Comparison of ENCODE assay signal across 7 cellular contexts in genomic region chr16:18385285-18385684, GRCh38. TPM values are rescaled to one million over a fixed set of nuclear protein-coding genes. Genes with fewer than 3 reads are reported as not detected.
DNase-seq lines count a peak whose midpoint lies in the region; ATAC-seq, FAIRE-seq and TF ChIP-seq lines count a peak whose summit lies in the region.
"Not testable (repeated sequence)": the region's sequence is repeated elsewhere in the genome, so short reads cannot be mapped to it uniquely, and the experiment has no call there.
"Had no signal": no experiment of that assay in that cellular context is flagged by ENCODE, and none has a peak within 500 bp of the region (broad histone marks: within the 10 kb centered on the region; RNA-seq: fewer than 3 reads in every experiment).

No MANE protein-coding gene starts in this region.

- H3K9me3 ChIP-seq in kidney (ENCODE audit: control insufficient read depth in 1 of 2, low read length in 2 of 2) = not testable (repeated sequence)

- H3K36me3 ChIP-seq in kidney (ENCODE audit: control insufficient read depth in 1 of 2, insufficient read depth in 2 of 2, low read length in 2 of 2) = not testable (repeated sequence)

- not testable (repeated sequence) for TF ChIP-seq CTCF in WTC11 (IDR thresholded peaks at IDR 0.05); chondrocyte (IDR thresholded peaks at IDR 0.05); kidney (IDR thresholded peaks at IDR 0.05; ENCODE audit: borderline replicate concordance, extremely low read depth, insufficient read depth)

- not testable (repeated sequence) for H3K9ac ChIP-seq in kidney (ENCODE audit: low read length in 2 of 2)

- CTCF ChIA-PET in WTC11 (lab: Charles Lee) = not testable (repeated sequence)

- not testable (repeated sequence) for H3K4me1 Mint-ChIP-seq in WTC11; activated CD4-positive, alpha-beta T cell treated with anti-CD3 and anti-CD28 coated beads, Interleukin-2, amount 10 ng/mL, durations not matched to agents 24 days and 14 days; chondrocyte (ENCODE audit: low read depth)

- ATAC-seq in WTC11 = not testable (repeated sequence)
- ATAC-seq in left lobe of liver = peak; percentile 18

- intact Hi-C loops in activated CD4-positive, alpha-beta T cell treated with anti-CD3 and anti-CD28 coated beads, Interleukin-2, amount 10 ng/mL, durations not matched to agents 24 days and 14 days (cut with micrococcal nuclease); kidney (cut with DNase I); posterior vena cava (cut with DNase I): not testable (repeated sequence)

- peak; percentile 8 for DNase-seq in WTC11 (ENCODE audit: low spot score)
- peak; percentile 31 for DNase-seq in activated CD4-positive, alpha-beta T cell treated with anti-CD3 and anti-CD28 coated beads, Interleukin-2, amount 10 ng/mL, durations not matched to agents 24 days and 14 days
- DNase-seq in chondrocyte (ENCODE audit: low spot score) = peak; percentile 5
- peak; percentile 60 for DNase-seq in kidney
- DNase-seq in left lobe of liver (ENCODE audit: low spot score) = peak; percentile 34
- peak; percentile 32 for DNase-seq in posterior vena cava (ENCODE audit: low spot score)

- FAIRE-seq in kidney (lab: Jason Lieb, UNC) = not testable (repeated sequence)

- H3K4me3 ChIP-seq in kidney (ENCODE audit: low read length in 2 of 2) = not testable (repeated sequence)

- H3K27me3 Mint-ChIP-seq in WTC11 (ENCODE audit: low read depth); activated CD4-positive, alpha-beta T cell treated with anti-CD3 and anti-CD28 coated beads, Interleukin-2, amount 10 ng/mL, durations not matched to agents 24 days and 14 days; chondrocyte (ENCODE audit: low read depth): not testable (repeated sequence)

- not testable (repeated sequence) for H3K27ac ChIP-seq in kidney (ENCODE audit: low read depth in 2 of 2, low read length in 2 of 2)

- H3K4me3 Mint-ChIP-seq in WTC11; activated CD4-positive, alpha-beta T cell treated with anti-CD3 and anti-CD28 coated beads, Interleukin-2, amount 10 ng/mL, durations not matched to agents 24 days and 14 days; chondrocyte (ENCODE audit: unreplicated experiment): not testable (repeated sequence)

- not testable (repeated sequence) for H3K27ac Mint-ChIP-seq in WTC11; activated CD4-positive, alpha-beta T cell treated with anti-CD3 and anti-CD28 coated beads, Interleukin-2, amount 10 ng/mL, durations not matched to agents 24 days and 14 days; chondrocyte (ENCODE audit: unreplicated experiment)

- not testable (repeated sequence) for H3K36me3 Mint-ChIP-seq in WTC11; activated CD4-positive, alpha-beta T cell treated with anti-CD3 and anti-CD28 coated beads, Interleukin-2, amount 10 ng/mL, durations not matched to agents 24 days and 14 days (ENCODE audit: low read depth); chondrocyte (ENCODE audit: low read depth)

- not testable (repeated sequence) for H3K4me1 ChIP-seq in kidney (ENCODE audit: control insufficient read depth in 1 of 2, insufficient read depth in 1 of 2, low read depth in 1 of 2, low read length in 2 of 2)

- POLR2A ChIA-PET in WTC11 (lab: Charles Lee) = not testable (repeated sequence)

- not testable (repeated sequence) for H3K9me3 Mint-ChIP-seq in WTC11; activated CD4-positive, alpha-beta T cell treated with anti-CD3 and anti-CD28 coated beads, Interleukin-2, amount 10 ng/mL, durations not matched to agents 24 days and 14 days; chondrocyte (ENCODE audit: low read depth)

RNA-seq across cellular contexts. Expression of gene NPIPA8, which starts 48.7 kb away (rescaled TPM):
- total RNA-seq in WTC11 (2021) = 6.8 to 32.4 TPM (median 22.7 TPM) in 3 replicates
- 0.54 and 0.88 TPM in 2 replicates for total RNA-seq in activated CD4-positive, alpha-beta T cell treated with anti-CD3 and anti-CD28 coated beads, Interleukin-2, amount 10 ng/mL, durations not matched to agents 24 days and 14 days
- 0.35 to 0.68 TPM (median 0.41 TPM) in 3 replicates for total RNA-seq in chondrocyte
- 4.8 TPM for total RNA-seq in kidney
- 4.8 TPM for polyA plus RNA-seq in kidney (ENCODE audit: insufficient read depth, low read depth, low replicate concordance)
- 0.35 TPM for total RNA-seq in left lobe of liver
- 10 to 100 TPM in 1 of 2 donors, under 1 TPM in 1; 0.43 to 18.8 TPM for total RNA-seq in posterior vena cava
- total RNA-seq: Calu3 had no signal

Comparison
In these comparisons a context has a peak if more than half of its experiments do, and no peak if none do; other contexts are left out.
1. DNase-seq: peak in every context shown above with its lines; median percentile 60 in kidney; 34 in left lobe of liver; 32 in posterior vena cava; 31 in activated CD4-positive, alpha-beta T cell treated with anti-CD3 and anti-CD28 coated beads, Interleukin-2, amount 10 ng/mL, durations not matched to agents 24 days and 14 days; 8 in WTC11; 5 in chondrocyte.